Comparison of ENCODE assay signal across 16 cellular contexts in the genomic region with DNA sequence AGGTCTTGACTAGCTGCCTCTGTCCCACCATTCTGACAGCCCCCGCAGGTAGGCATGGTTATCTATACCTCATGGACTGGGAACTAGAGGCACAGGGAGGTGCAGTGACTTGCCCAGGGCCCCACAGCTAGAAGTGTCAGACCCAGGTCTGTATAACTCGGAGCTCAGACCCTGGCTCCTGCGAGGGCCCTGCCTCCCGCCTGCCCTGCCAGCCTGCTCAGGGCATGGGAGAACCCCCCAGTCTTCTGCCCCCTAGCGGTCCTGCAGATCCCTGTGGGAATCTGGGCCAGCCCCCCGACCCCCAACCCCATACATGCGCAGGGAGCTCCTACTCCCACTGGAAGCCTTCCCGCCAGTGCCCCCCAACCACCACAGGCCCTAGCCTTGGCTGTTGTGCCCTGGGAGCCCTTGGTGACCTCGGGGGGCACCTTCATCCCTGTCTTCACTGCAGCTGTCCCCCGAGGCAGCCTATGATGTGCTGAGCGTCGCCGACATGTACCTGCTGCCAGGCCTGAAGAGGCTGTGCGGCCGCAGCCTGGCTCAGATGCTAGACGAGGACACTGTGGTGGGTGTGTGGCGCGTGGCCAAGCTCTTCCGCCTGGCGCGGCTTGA. TPM values are rescaled to one million over a fixed set of nuclear protein-coding genes. Genes with fewer than 3 reads are reported as not detected.
A peak's percentile ranks its signal among the peaks of the same experiment; 100 is the strongest.
DNase-seq lines count a peak whose midpoint lies in the region; ATAC-seq and TF ChIP-seq lines count a peak whose summit lies in the region.
"Had no signal": no experiment of that assay in that cellular context is flagged by ENCODE, and none has a peak within 500 bp of the region (broad histone marks: within the 10 kb centered on the region; RNA-seq: fewer than 3 reads in every experiment).

No MANE protein-coding gene starts in this region.

- no peak for TF ChIP-seq POLR2A in GM18505 (IDR thresholded peaks at IDR 0.05; ENCODE audit: borderline replicate concordance, extremely low read depth, insufficient read depth, insufficient read length)

- H3K4me3 ChIP-seq in BJ (ENCODE audit: low read depth, low read length) (no peak overlapping the region), LNCaP clone FGC (ENCODE audit: low read depth, low read length) (no peak overlapping the region), fibroblast of mammary gland (ENCODE audit: control insufficient read depth, low read depth, low read length) (no peak overlapping the region)

- peak; percentile 30; the same call in 1 of the 2 replicates for TF ChIP-seq CTCF in BJ (IDR thresholded peaks at IDR 0.05; ENCODE audit: insufficient read depth, low read depth, low read length)
- peak; percentile 8; the same call in 1 of the 2 replicates for TF ChIP-seq CTCF in LNCaP clone FGC (IDR thresholded peaks at IDR 0.05; ENCODE audit: control insufficient read depth, extremely low read depth, insufficient read depth)
- TF ChIP-seq CTCF in fibroblast of mammary gland (conservative IDR thresholded peaks at IDR 0.05; ENCODE audit: control insufficient read depth, insufficient read depth, low read depth, low read length): peak; percentile 20
- peak; percentile 13 for TF ChIP-seq CTCF in osteocyte (IDR thresholded peaks at IDR 0.05)

- H3K27ac Mint-ChIP-seq in osteocyte (ENCODE audit: unreplicated experiment): no peak overlapping the region
- H3K27ac Mint-ChIP-seq: activated T-helper 2 cell treated with anti-CD3 and anti-CD28 coated beads, Interferon-gamma antibody, Interleukin-2, Interleukin-4, amounts not matched to agents 10 μg/mL and 5 μg/mL and 100 μg/mL, durations not matched to agents 14 hours and 24 hours and 36 hours; immature natural killer cell had no signal

- no peaks in the 10 kb centered on the region for H3K27me3 ChIP-seq in BJ (ENCODE audit: control insufficient read depth, insufficient read depth, low read length)

- H3K36me3 ChIP-seq in BJ (ENCODE audit: control insufficient read depth, insufficient read depth, low read length): peaks cover 14% of the 10 kb centered on the region

- CTCF ChIA-PET in BJ (lab: Yijun Ruan, JAX): interaction anchor here (0.6 to 2.0 kb wide), 7 partner anchors 10 to 291 kb away, joined by 3 to 8 read pairs (median 4); no protein-coding TSS in a partner anchor

- no peak overlapping the region for H3K4me3 Mint-ChIP-seq in osteocyte (ENCODE audit: unreplicated experiment)
- H3K4me3 Mint-ChIP-seq: immature natural killer cell had no signal

- H3K4me1 Mint-ChIP-seq in osteocyte (ENCODE audit: unreplicated experiment): peaks cover 33% of the 10 kb centered on the region

- peaks cover 22% of the 10 kb centered on the region for H3K36me3 Mint-ChIP-seq in osteocyte (ENCODE audit: unreplicated experiment)

- POLR2A ChIA-PET in BJ (lab: Charles Lee): no interaction called here

- H3K9me3 Mint-ChIP-seq in osteocyte (ENCODE audit: unreplicated experiment): no peaks in the 10 kb centered on the region
- H3K9me3 Mint-ChIP-seq: activated T-helper 2 cell treated with anti-CD3 and anti-CD28 coated beads, Interferon-gamma antibody, Interleukin-2, Interleukin-4, amounts not matched to agents 10 μg/mL and 5 μg/mL and 100 μg/mL, durations not matched to agents 14 hours and 24 hours and 36 hours; immature natural killer cell had no signal

- DNase-seq in BJ (ENCODE audit: low read depth) (no peak), LNCaP clone FGC (ENCODE audit: low read depth) (no peak), fibroblast of mammary gland (ENCODE audit: low read depth) (no peak), osteocyte (ENCODE audit: extremely low spot score, unreplicated experiment) (peak; percentile 74), NCI-H1092 treated with DMSO at 0.1 percent for 48 hours (lab: John Stamatoyannopoulos, UW) (no peak)
- DNase-seq: activated CD4-positive, CD25-positive, alpha-beta regulatory T cell; cerebellar nuclear complex; GDM1; immature natural killer cell; NCI-H1105; NCI-H524 treated with DMSO at 0.1 percent for 48 hours; SIG-M5 had no signal

- no peaks in the 10 kb centered on the region for H3K27me3 Mint-ChIP-seq in osteocyte (ENCODE audit: unreplicated experiment)

- ATAC-seq in GM18907 (IDR thresholded peaks at IDR 0.05; ENCODE audit: unreplicated experiment) (no peak), GM18505 (IDR thresholded peaks at IDR 0.05; ENCODE audit: unreplicated experiment) (no peak), HG03432 (IDR thresholded peaks at IDR 0.05; ENCODE audit: unreplicated experiment) (no peak)

RNA-seq across cellular contexts. Expression of gene ABTB1, which starts 6.9 kb away (rescaled TPM):
- 20.7 and 46.5 TPM in 2 replicates for polyA plus RNA-seq in BJ (2011; rRNA removed)
- polyA minus RNA-seq in BJ (2011; rRNA and poly(A)+ RNA removed): 19.0 and 40.4 TPM in 2 replicates
- total RNA-seq in osteocyte: 69.8 and 73.4 TPM in 2 replicates

RNA-seq across cellular contexts. Expression of gene PODXL2, which starts 50.7 kb away (rescaled TPM):
- polyA plus RNA-seq in BJ (2011; rRNA removed): 2.6 and 3.4 TPM in 2 replicates
- polyA minus RNA-seq in BJ (2011; rRNA and poly(A)+ RNA removed): 0.72 and 1.2 TPM in 2 replicates
- 5.7 and 5.9 TPM in 2 replicates for total RNA-seq in osteocyte
